19 cellular contexts compared by ENCODE assay signal in genomic region chr13:76812971-76813691, GRCh38.
DNase-seq lines count a peak whose midpoint lies in the region; ATAC-seq, FAIRE-seq and TF ChIP-seq lines count a peak whose summit lies in the region.
"Had no signal": no experiment of that assay in that cellular context is flagged by ENCODE, and none has a peak within 500 bp of the region (broad histone marks: within the 10 kb centered on the region; RNA-seq: fewer than 3 reads in every experiment).

No MANE protein-coding gene starts in this region.

- DNase-seq in AG10803 (ENCODE audit: low read depth) (peak; percentile 83), bronchial epithelial cell (ENCODE audit: low read depth) (no peak), Right ventricle myocardium inferior (ENCODE audit: missing footprints) (peak; percentile 79), posterior vena cava (ENCODE audit: low spot score) (peak; percentile 89)
- no peak for DNase-seq in stimulated activated CD4-positive, alpha-beta T cell treated with anti-CD3 and anti-CD28 coated beads, Interleukin-4, amount 100 ng/mL, for 4 hours
- DNase-seq: ACHN; activated gamma-delta T cell; Caco-2; effector CD4-positive, alpha-beta T cell; NCI-H226; retina; stimulated activated naive CD4-positive, alpha-beta T cell had no signal

- ATAC-seq in Right ventricle myocardium inferior (peak; percentile 75), GM18519 (IDR thresholded peaks at IDR 0.05; ENCODE audit: low FRiP score, unreplicated experiment) (no peak), GM21381 (IDR thresholded peaks at IDR 0.05; ENCODE audit: unreplicated experiment) (no peak), HG02759 (IDR thresholded peaks at IDR 0.05; ENCODE audit: unreplicated experiment) (no peak)
- ATAC-seq: body of pancreas; GM23338; natural killer cell treated with Interleukin-12 subunit alpha and Interleukin-12 subunit beta and Interleukin-15 and Interleukin-18, amount 100 ng/mL, for 72 hours had no signal

- H3K36me3 ChIP-seq in bronchial epithelial cell (ENCODE audit: control insufficient read depth, insufficient read depth, low read length), result no peaks in the 10 kb centered on the region

- intact Hi-C loops in Right ventricle myocardium inferior (cut with DNase I) (no loop called here), posterior vena cava (cut with DNase I) (loop anchor here in 1 of 2 donors (10.0 kb wide), 1 partner anchor 892 kb away; no protein-coding TSS in a partner anchor)

- H3K27me3 ChIP-seq in bronchial epithelial cell (ENCODE audit: control insufficient read depth, insufficient read depth, low read length), result peaks cover 2% of the 10 kb centered on the region
- H3K27me3 ChIP-seq: body of pancreas had no signal

- TF ChIP-seq CTCF in AG10803 (conservative IDR thresholded peaks at IDR 0.05; ENCODE audit: low read length), result no peak
- TF ChIP-seq CTCF in bronchial epithelial cell (IDR thresholded peaks at IDR 0.05; ENCODE audit: insufficient read depth, low read length, severe bottlenecking), result no peak

- H3K4me3 ChIP-seq in AG10803 (ENCODE audit: low read length) (no peak overlapping the region), bronchial epithelial cell (ENCODE audit: low read depth, low read length) (no peak overlapping the region)
- H3K4me3 ChIP-seq: body of pancreas, GM23338 had no signal

- FAIRE-seq in bronchial epithelial cell (lab: Jason Lieb, UNC), result peak; percentile 40
- FAIRE-seq: GM18507 had no signal

Comparison
In these comparisons a context has a peak if more than half of its experiments do, and no peak if none do; other contexts are left out.
1. DNase-seq: peak in AG10803 (single experiment), Right ventricle myocardium inferior (single experiment) and posterior vena cava (single experiment); none in bronchial epithelial cell (single experiment) and stimulated activated CD4-positive, alpha-beta T cell treated with anti-CD3 and anti-CD28 coated beads, Interleukin-4, amount 100 ng/mL, for 4 hours (0 of 2).